ENCODE assay signal across 8 cellular contexts in genomic region chr10:46597616-46598246, GRCh38. TPM values are rescaled to one million over a fixed set of nuclear protein-coding genes. Genes with fewer than 3 reads are reported as not detected.
DNase-seq lines count a peak whose midpoint lies in the region; ATAC-seq, FAIRE-seq and TF ChIP-seq lines count a peak whose summit lies in the region.
"Not testable (repeated sequence)": the region's sequence is repeated elsewhere in the genome, so short reads cannot be mapped to it uniquely, and the experiment has no call there.

No MANE protein-coding gene starts in this region.

- not testable (repeated sequence) for H3K9me3 Mint-ChIP-seq in brain; natural killer cell treated with Interleukin-12 subunit alpha and Interleukin-12 subunit beta and Interleukin-15 and Interleukin-18, amount 100 ng/mL, for 72 hours

- peak overlapping the region; percentile 54 to 55 for H3K4me3 ChIP-seq in tibial artery

- FAIRE-seq in GM12892 (lab: Jason Lieb, UNC), result peak; percentile 91

- not testable (repeated sequence) for H3K36me3 Mint-ChIP-seq in brain; natural killer cell treated with Interleukin-12 subunit alpha and Interleukin-12 subunit beta and Interleukin-15 and Interleukin-18, amount 100 ng/mL, for 72 hours

- DNase-seq in GM12892 (ENCODE audit: insufficient read length); natural killer cell treated with Interleukin-12 subunit alpha and Interleukin-12 subunit beta and Interleukin-15 and Interleukin-18, amount 100 ng/mL, for 72 hours (ENCODE audit: low spot score): not testable (repeated sequence)
- peak; percentile 64 for DNase-seq in cardiac septum (ENCODE audit: low spot score)
- DNase-seq in tibial artery, result peak; percentile 28 to 54

- not testable (repeated sequence) for H3K4me1 Mint-ChIP-seq in brain; natural killer cell treated with Interleukin-12 subunit alpha and Interleukin-12 subunit beta and Interleukin-15 and Interleukin-18, amount 100 ng/mL, for 72 hours (ENCODE audit: low read depth in 2 of 2)

- H3K27me3 Mint-ChIP-seq in brain; natural killer cell treated with Interleukin-12 subunit alpha and Interleukin-12 subunit beta and Interleukin-15 and Interleukin-18, amount 100 ng/mL, for 72 hours: not testable (repeated sequence)

- TF ChIP-seq POLR2A in GM12892 (IDR thresholded peaks at IDR 0.05; ENCODE audit: low read depth, low read length), result not testable (repeated sequence)

- peak overlapping the region; percentile 52 to 73 for H3K27ac ChIP-seq in tibial artery

- H3K9me3 ChIP-seq in tibial artery, result not testable (repeated sequence)

- not testable (repeated sequence) for H3K36me3 ChIP-seq in tibial artery

- ATAC-seq in GM21737 (IDR thresholded peaks at IDR 0.05; ENCODE audit: unreplicated experiment), result peak; percentile 85
- peak; percentile 90 for ATAC-seq in HG03354 (IDR thresholded peaks at IDR 0.05; ENCODE audit: poor library complexity, severe bottlenecking, unreplicated experiment)
- peak; percentile 73 to 78 for ATAC-seq in activated CD4-positive, CD25-positive, alpha-beta regulatory T cell treated with anti-CD3 and anti-CD28 coated beads, Interleukin-2, amount 50 U/mL, for 24 hours
- peak; percentile 87 to 91 for ATAC-seq in natural killer cell treated with Interleukin-12 subunit alpha and Interleukin-12 subunit beta and Interleukin-15 and Interleukin-18, amount 100 ng/mL, for 72 hours

- TF ChIP-seq CTCF in brain (conservative IDR thresholded peaks at IDR 0.05) (peak in 1 of 2 experiments; percentile 39), tibial artery (IDR thresholded peaks at IDR 0.05) (peak in 1 of 2 experiments; percentile 23)

- peak overlapping the region; percentile 70 to 79 (median 75) for H3K4me3 Mint-ChIP-seq in brain
- peak overlapping the region; percentile 61 for H3K4me3 Mint-ChIP-seq in natural killer cell treated with Interleukin-12 subunit alpha and Interleukin-12 subunit beta and Interleukin-15 and Interleukin-18, amount 100 ng/mL, for 72 hours

- intact Hi-C loops in cardiac septum (cut with DNase I); tibial artery (cut with DNase I; ENCODE audit: low total_unique reads): not testable (repeated sequence)

- not testable (repeated sequence) for H3K27me3 ChIP-seq in tibial artery

- not testable (repeated sequence) for H3K27ac Mint-ChIP-seq in brain; natural killer cell treated with Interleukin-12 subunit alpha and Interleukin-12 subunit beta and Interleukin-15 and Interleukin-18, amount 100 ng/mL, for 72 hours

- H3K4me1 ChIP-seq in tibial artery, result not testable (repeated sequence)

RNA-seq across cellular contexts. Expression of gene SYT15, which starts 18.8 kb away (rescaled TPM):
- 0.19 TPM for polyA plus RNA-seq in GM12892 (2012; ENCODE audit: missing spikeins)
- 0.51 TPM for polyA plus RNA-seq in brain (ENCODE audit: insufficient read depth, low read depth, low replicate concordance)
- 6.7 TPM for total RNA-seq in cardiac septum
- 1 to 10 TPM in 1 of 2 donors, under 1 TPM in 1; 0.81 to 1.9 TPM for total RNA-seq in natural killer cell treated with Interleukin-12 subunit alpha and Interleukin-12 subunit beta and Interleukin-15 and Interleukin-18, amount 100 ng/mL, for 72 hours

RNA-seq across cellular contexts. Expression of gene GPRIN2, which starts 41.3 kb away (rescaled TPM):
- polyA plus RNA-seq in GM12892 (2012; ENCODE audit: missing spikeins), result not detected
- polyA plus RNA-seq in brain (ENCODE audit: insufficient read depth, low read depth, low replicate concordance), result not detected
- total RNA-seq in cardiac septum, result not detected
- not detected for total RNA-seq in natural killer cell treated with Interleukin-12 subunit alpha and Interleukin-12 subunit beta and Interleukin-15 and Interleukin-18, amount 100 ng/mL, for 72 hours
